Comparison of ENCODE assay signal across 1 cellular context in the genomic region with DNA sequence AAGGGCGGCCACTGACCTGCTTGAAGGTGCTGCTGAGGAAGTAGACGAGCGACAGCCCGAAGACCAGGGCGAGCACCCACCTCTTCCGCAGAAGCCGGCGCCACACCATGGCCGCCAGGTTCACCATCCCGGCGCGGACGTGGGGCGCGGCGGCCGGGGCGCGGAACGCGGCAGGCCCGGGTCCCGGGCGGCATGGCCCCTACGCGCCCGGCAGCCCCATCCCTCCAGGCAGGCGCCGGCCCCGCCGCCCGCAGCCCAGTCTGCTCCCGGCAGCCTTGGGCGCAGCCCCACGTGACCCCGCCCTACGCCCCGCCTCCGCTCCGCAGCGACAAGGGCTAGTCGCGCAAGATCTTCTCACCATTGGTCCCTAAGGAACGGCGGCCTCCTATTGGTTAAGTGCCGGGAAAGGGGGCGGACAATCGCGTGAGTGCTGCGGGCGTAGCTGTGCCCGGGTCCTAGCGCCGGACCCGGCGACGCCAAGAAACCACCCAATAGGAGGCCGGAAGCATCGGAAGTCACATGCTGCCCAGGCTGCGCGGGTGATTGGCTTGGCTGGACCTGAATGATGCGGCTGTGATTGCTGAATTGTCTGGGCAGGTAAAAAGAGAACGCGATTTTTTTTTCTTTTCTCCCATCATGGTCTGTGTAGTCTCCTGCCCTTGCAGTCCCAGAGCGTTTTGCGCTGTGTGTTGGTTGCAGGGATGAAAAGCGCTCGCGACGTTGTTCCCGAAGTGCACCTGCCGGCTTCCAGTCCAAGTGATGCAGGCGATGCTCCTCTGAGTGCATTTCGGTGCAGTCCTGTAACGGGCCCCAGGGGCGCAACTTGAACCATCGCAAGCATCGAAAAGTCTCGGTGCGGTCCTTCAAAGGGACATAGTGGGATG.
A peak's percentile ranks its signal among the peaks of the same experiment; 100 is the strongest.
TF ChIP-seq lines count a peak whose summit lies in the region.

A gene with protein sequence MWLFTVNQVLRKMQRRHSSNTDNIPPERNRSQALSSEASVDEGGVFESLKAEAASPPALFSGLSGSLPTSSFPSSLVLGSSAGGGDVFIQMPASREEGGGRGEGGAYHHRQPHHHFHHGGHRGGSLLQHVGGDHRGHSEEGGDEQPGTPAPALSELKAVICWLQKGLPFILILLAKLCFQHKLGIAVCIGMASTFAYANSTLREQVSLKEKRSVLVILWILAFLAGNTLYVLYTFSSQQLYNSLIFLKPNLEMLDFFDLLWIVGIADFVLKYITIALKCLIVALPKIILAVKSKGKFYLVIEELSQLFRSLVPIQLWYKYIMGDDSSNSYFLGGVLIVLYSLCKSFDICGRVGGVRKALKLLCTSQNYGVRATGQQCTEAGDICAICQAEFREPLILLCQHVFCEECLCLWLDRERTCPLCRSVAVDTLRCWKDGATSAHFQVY (plus strand): TSS at position 542 of the 884 bp plus-strand sequence. CDS start 2,183 bp downstream, outside the sequence.
A gene with protein sequence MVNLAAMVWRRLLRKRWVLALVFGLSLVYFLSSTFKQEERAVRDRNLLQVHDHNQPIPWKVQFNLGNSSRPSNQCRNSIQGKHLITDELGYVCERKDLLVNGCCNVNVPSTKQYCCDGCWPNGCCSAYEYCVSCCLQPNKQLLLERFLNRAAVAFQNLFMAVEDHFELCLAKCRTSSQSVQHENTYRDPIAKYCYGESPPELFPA (minus strand): TSS at position 296 of the 884 bp plus-strand sequence. CDS start 169 bp downstream, at position 127.

TF ChIP-seq in HEK293, 187 proteins besides CTCF, POLR2A, EP300 and RAD21 (continued from another document):
- TF ChIP-seq, protein P1, sequence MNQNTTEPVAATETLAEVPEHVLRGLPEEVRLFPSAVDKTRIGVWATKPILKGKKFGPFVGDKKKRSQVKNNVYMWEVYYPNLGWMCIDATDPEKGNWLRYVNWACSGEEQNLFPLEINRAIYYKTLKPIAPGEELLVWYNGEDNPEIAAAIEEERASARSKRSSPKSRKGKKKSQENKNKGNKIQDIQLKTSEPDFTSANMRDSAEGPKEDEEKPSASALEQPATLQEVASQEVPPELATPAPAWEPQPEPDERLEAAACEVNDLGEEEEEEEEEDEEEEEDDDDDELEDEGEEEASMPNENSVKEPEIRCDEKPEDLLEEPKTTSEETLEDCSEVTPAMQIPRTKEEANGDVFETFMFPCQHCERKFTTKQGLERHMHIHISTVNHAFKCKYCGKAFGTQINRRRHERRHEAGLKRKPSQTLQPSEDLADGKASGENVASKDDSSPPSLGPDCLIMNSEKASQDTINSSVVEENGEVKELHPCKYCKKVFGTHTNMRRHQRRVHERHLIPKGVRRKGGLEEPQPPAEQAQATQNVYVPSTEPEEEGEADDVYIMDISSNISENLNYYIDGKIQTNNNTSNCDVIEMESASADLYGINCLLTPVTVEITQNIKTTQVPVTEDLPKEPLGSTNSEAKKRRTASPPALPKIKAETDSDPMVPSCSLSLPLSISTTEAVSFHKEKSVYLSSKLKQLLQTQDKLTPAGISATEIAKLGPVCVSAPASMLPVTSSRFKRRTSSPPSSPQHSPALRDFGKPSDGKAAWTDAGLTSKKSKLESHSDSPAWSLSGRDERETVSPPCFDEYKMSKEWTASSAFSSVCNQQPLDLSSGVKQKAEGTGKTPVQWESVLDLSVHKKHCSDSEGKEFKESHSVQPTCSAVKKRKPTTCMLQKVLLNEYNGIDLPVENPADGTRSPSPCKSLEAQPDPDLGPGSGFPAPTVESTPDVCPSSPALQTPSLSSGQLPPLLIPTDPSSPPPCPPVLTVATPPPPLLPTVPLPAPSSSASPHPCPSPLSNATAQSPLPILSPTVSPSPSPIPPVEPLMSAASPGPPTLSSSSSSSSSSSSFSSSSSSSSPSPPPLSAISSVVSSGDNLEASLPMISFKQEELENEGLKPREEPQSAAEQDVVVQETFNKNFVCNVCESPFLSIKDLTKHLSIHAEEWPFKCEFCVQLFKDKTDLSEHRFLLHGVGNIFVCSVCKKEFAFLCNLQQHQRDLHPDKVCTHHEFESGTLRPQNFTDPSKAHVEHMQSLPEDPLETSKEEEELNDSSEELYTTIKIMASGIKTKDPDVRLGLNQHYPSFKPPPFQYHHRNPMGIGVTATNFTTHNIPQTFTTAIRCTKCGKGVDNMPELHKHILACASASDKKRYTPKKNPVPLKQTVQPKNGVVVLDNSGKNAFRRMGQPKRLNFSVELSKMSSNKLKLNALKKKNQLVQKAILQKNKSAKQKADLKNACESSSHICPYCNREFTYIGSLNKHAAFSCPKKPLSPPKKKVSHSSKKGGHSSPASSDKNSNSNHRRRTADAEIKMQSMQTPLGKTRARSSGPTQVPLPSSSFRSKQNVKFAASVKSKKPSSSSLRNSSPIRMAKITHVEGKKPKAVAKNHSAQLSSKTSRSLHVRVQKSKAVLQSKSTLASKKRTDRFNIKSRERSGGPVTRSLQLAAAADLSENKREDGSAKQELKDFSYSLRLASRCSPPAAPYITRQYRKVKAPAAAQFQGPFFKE (tag by site-specific recombination; IDR thresholded peaks at IDR 0.05; ENCODE audit: borderline replicate concordance) = no peak
- TF ChIP-seq ZIC2 (tag by site-specific recombination; IDR thresholded peaks at IDR 0.05) = peak; percentile 53; the same call in 1 of the 2 replicates
- 0 out of 2 replicates have a peak, but pooled peaks have one; percentile 68 for TF ChIP-seq GFI1B (tag by site-specific recombination; IDR thresholded peaks at IDR 0.05)
- TF ChIP-seq, protein P2, sequence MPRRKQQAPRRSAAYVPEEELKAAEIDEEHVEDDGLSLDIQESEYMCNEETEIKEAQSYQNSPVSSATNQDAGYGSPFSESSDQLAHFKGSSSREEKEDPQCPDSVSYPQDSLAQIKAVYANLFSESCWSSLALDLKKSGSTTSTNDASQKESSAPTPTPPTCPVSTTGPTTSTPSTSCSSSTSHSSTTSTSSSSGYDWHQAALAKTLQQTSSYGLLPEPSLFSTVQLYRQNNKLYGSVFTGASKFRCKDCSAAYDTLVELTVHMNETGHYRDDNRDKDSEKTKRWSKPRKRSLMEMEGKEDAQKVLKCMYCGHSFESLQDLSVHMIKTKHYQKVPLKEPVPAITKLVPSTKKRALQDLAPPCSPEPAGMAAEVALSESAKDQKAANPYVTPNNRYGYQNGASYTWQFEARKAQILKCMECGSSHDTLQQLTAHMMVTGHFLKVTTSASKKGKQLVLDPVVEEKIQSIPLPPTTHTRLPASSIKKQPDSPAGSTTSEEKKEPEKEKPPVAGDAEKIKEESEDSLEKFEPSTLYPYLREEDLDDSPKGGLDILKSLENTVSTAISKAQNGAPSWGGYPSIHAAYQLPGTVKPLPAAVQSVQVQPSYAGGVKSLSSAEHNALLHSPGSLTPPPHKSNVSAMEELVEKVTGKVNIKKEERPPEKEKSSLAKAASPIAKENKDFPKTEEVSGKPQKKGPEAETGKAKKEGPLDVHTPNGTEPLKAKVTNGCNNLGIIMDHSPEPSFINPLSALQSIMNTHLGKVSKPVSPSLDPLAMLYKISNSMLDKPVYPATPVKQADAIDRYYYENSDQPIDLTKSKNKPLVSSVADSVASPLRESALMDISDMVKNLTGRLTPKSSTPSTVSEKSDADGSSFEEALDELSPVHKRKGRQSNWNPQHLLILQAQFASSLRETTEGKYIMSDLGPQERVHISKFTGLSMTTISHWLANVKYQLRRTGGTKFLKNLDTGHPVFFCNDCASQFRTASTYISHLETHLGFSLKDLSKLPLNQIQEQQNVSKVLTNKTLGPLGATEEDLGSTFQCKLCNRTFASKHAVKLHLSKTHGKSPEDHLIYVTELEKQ (tag by site-specific recombination; IDR thresholded peaks at IDR 0.05; ENCODE audit: borderline replicate concordance) = no peak
- no peak for TF ChIP-seq ZNF549 (tag by site-specific recombination; IDR thresholded peaks at IDR 0.05)
- TF ChIP-seq, protein P3, sequence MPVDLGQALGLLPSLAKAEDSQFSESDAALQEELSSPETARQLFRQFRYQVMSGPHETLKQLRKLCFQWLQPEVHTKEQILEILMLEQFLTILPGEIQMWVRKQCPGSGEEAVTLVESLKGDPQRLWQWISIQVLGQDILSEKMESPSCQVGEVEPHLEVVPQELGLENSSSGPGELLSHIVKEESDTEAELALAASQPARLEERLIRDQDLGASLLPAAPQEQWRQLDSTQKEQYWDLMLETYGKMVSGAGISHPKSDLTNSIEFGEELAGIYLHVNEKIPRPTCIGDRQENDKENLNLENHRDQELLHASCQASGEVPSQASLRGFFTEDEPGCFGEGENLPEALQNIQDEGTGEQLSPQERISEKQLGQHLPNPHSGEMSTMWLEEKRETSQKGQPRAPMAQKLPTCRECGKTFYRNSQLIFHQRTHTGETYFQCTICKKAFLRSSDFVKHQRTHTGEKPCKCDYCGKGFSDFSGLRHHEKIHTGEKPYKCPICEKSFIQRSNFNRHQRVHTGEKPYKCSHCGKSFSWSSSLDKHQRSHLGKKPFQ (tag by site-specific recombination; IDR thresholded peaks at IDR 0.05) = no peak
- TF ChIP-seq EGR2 (tag by site-specific recombination; IDR thresholded peaks at IDR 0.05; ENCODE audit: low read depth) = peak; percentile 90
- no peak for TF ChIP-seq BCL11B (tag by site-specific recombination; IDR thresholded peaks at IDR 0.05; ENCODE audit: low read depth)
- TF ChIP-seq SP3 (tag by site-specific recombination; IDR thresholded peaks at IDR 0.05) = peak; percentile 97
- no peak for TF ChIP-seq ZNF555 (tag by site-specific recombination; conservative IDR thresholded peaks at IDR 0.05)
- TF ChIP-seq ZNF558 (tag by site-specific recombination; IDR thresholded peaks at IDR 0.05) = no peak
- no peak for TF ChIP-seq GLI4 (tag by site-specific recombination; IDR thresholded peaks at IDR 0.05)
- TF ChIP-seq SCRT1 (tag by site-specific recombination; IDR thresholded peaks at IDR 0.05; ENCODE audit: borderline replicate concordance) = no peak
- peak; percentile 86 for TF ChIP-seq ZNF2 (tag by site-specific recombination; IDR thresholded peaks at IDR 0.05)
- TF ChIP-seq ZNF223 (tag by site-specific recombination; IDR thresholded peaks at IDR 0.05) = no peak
- TF ChIP-seq ZNF404 (tag by site-specific recombination; IDR thresholded peaks at IDR 0.05) = no peak
- TF ChIP-seq, protein P4, sequence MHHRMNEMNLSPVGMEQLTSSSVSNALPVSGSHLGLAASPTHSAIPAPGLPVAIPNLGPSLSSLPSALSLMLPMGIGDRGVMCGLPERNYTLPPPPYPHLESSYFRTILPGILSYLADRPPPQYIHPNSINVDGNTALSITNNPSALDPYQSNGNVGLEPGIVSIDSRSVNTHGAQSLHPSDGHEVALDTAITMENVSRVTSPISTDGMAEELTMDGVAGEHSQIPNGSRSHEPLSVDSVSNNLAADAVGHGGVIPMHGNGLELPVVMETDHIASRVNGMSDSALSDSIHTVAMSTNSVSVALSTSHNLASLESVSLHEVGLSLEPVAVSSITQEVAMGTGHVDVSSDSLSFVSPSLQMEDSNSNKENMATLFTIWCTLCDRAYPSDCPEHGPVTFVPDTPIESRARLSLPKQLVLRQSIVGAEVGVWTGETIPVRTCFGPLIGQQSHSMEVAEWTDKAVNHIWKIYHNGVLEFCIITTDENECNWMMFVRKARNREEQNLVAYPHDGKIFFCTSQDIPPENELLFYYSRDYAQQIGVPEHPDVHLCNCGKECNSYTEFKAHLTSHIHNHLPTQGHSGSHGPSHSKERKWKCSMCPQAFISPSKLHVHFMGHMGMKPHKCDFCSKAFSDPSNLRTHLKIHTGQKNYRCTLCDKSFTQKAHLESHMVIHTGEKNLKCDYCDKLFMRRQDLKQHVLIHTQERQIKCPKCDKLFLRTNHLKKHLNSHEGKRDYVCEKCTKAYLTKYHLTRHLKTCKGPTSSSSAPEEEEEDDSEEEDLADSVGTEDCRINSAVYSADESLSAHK (tag by site-specific recombination; IDR thresholded peaks at IDR 0.05) = peak; percentile 78; the same call in 1 of the 2 replicates
- TF ChIP-seq, protein P5, sequence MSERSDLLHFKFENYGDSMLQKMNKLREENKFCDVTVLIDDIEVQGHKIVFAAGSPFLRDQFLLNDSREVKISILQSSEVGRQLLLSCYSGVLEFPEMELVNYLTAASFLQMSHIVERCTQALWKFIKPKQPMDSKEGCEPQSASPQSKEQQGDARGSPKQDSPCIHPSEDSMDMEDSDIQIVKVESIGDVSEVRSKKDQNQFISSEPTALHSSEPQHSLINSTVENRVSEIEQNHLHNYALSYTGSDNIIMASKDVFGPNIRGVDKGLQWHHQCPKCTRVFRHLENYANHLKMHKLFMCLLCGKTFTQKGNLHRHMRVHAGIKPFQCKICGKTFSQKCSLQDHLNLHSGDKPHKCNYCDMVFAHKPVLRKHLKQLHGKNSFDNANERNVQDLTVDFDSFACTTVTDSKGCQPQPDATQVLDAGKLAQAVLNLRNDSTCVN (tag by site-specific recombination; optimal IDR thresholded peaks at IDR 0.05) = peak; percentile 80
- TF ChIP-seq ZNF510 (tag by site-specific recombination; IDR thresholded peaks at IDR 0.05; ENCODE audit: insufficient replicate concordance) = no peak
- TF ChIP-seq, protein P6, sequence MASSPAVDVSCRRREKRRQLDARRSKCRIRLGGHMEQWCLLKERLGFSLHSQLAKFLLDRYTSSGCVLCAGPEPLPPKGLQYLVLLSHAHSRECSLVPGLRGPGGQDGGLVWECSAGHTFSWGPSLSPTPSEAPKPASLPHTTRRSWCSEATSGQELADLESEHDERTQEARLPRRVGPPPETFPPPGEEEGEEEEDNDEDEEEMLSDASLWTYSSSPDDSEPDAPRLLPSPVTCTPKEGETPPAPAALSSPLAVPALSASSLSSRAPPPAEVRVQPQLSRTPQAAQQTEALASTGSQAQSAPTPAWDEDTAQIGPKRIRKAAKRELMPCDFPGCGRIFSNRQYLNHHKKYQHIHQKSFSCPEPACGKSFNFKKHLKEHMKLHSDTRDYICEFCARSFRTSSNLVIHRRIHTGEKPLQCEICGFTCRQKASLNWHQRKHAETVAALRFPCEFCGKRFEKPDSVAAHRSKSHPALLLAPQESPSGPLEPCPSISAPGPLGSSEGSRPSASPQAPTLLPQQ (tag by site-specific recombination; IDR thresholded peaks at IDR 0.05) = peak; percentile 42; the same call in 1 of the 2 replicates
